6 cellular contexts compared by ENCODE assay signal in genomic region chr22:50303848-50304527, GRCh38. TPM values are rescaled to one million over a fixed set of nuclear protein-coding genes. Genes with fewer than 3 reads are reported as not detected.
DNase-seq lines count a peak whose midpoint lies in the region; ATAC-seq and TF ChIP-seq lines count a peak whose summit lies in the region.

No MANE protein-coding gene starts in this region.

- no peak for TF ChIP-seq CTCF in foreskin keratinocyte (conservative IDR thresholded peaks at IDR 0.05)
- no peak for TF ChIP-seq CTCF in CD8-positive, alpha-beta T cell (IDR thresholded peaks at IDR 0.05)

- no peak overlapping the region for H3K4me3 ChIP-seq in CD8-positive, alpha-beta memory T cell (ENCODE audit: low read length)
- no peak overlapping the region for H3K4me3 ChIP-seq in CD8-positive, alpha-beta T cell (ENCODE audit: low read depth, low read length)

- ATAC-seq in foreskin keratinocyte, result peak; percentile 8
- no peak for ATAC-seq in CD8-positive, alpha-beta T cell

- H3K27ac ChIP-seq in foreskin keratinocyte (peak overlapping the region; percentile 77), temporal lobe (ENCODE audit: low read depth, low read length) (peak overlapping the region; percentile 61)
- no peak overlapping the region for H3K27ac ChIP-seq in CD8-positive, alpha-beta memory T cell (ENCODE audit: low read depth, low read length)
- no peak overlapping the region for H3K27ac ChIP-seq in CD8-positive, alpha-beta T cell (ENCODE audit: low read depth, low read length)

- intact Hi-C loops in CD8-positive, alpha-beta T cell (cut with DNase I, micrococcal nuclease), result no loop called here

- H3K36me3 Mint-ChIP-seq in CD8-positive, alpha-beta memory T cell, result no peaks in the 10 kb centered on the region
- no peaks in the 10 kb centered on the region for H3K36me3 Mint-ChIP-seq in CD8-positive, alpha-beta T cell

- no peaks in the 10 kb centered on the region for H3K36me3 ChIP-seq in CD8-positive, alpha-beta memory T cell (ENCODE audit: insufficient read depth, low read length)
- H3K36me3 ChIP-seq in CD8-positive, alpha-beta T cell (ENCODE audit: insufficient read depth, low read length), result no peaks in the 10 kb centered on the region

- H3K9me3 Mint-ChIP-seq in CD8-positive, alpha-beta memory T cell, result no peaks in the 10 kb centered on the region
- H3K9me3 Mint-ChIP-seq in CD8-positive, alpha-beta T cell, result no peaks in the 10 kb centered on the region

- peaks cover 14 to 19% of the 10 kb centered on the region in 2 donors for H3K27me3 Mint-ChIP-seq in CD8-positive, alpha-beta memory T cell
- peaks cover 14% of the 10 kb centered on the region for H3K27me3 Mint-ChIP-seq in CD8-positive, alpha-beta T cell (ENCODE audit: low read depth)

- POLR2A ChIA-PET in CD8-positive, alpha-beta memory T cell (lab: Charles Lee), result interaction anchor here (0.5 kb wide), 1 partner anchor 65 kb away, joined by 3 read pairs; no protein-coding TSS in a partner anchor
- POLR2A ChIA-PET in CD8-positive, alpha-beta T cell (lab: Charles Lee), result no interaction called here

- H3K27ac Mint-ChIP-seq in CD8-positive, alpha-beta memory T cell, result peak overlapping the region in 1 of 8 donors; percentile 55
- H3K27ac Mint-ChIP-seq in CD8-positive, alpha-beta T cell, result no peak overlapping the region

- peaks cover 42% of the 10 kb centered on the region for H3K4me1 ChIP-seq in foreskin keratinocyte
- H3K4me1 ChIP-seq in CD8-positive, alpha-beta memory T cell (ENCODE audit: insufficient read depth, low read length), result no peaks in the 10 kb centered on the region
- H3K4me1 ChIP-seq in CD8-positive, alpha-beta T cell (ENCODE audit: insufficient read depth, low read length), result peaks cover 11% of the 10 kb centered on the region

- no peaks in the 10 kb centered on the region for H3K27me3 ChIP-seq in foreskin keratinocyte
- H3K27me3 ChIP-seq in CD8-positive, alpha-beta memory T cell (ENCODE audit: insufficient read depth, low read length, poor library complexity, severe bottlenecking), result peaks cover 9% of the 10 kb centered on the region
- H3K27me3 ChIP-seq in CD8-positive, alpha-beta T cell (ENCODE audit: insufficient read depth, low read length), result peaks cover 3% of the 10 kb centered on the region

- no peak overlapping the region for H3K4me3 Mint-ChIP-seq in CD8-positive, alpha-beta memory T cell
- no peak overlapping the region for H3K4me3 Mint-ChIP-seq in CD8-positive, alpha-beta T cell

- DNase-seq in NOMO-1 (lab: John Stamatoyannopoulos, UW; ENCODE audit: unreplicated experiment in 2 of 2) (peak; percentile 65 to 70), foreskin keratinocyte (peak in 1 of 2 donors; percentile 19), NCI-H1417 treated with DMSO at 0.1 percent for 48 hours (lab: John Stamatoyannopoulos, UW) (no peak)
- no peak for DNase-seq in CD8-positive, alpha-beta memory T cell
- DNase-seq in CD8-positive, alpha-beta T cell, result no peak

- H3K4me1 Mint-ChIP-seq in CD8-positive, alpha-beta memory T cell, result peaks cover 0 to 10% (median 2%) of the 10 kb centered on the region in 3 donors
- H3K4me1 Mint-ChIP-seq in CD8-positive, alpha-beta T cell (ENCODE audit: low read depth), result peaks cover 7% of the 10 kb centered on the region

- H3K9me3 ChIP-seq in CD8-positive, alpha-beta memory T cell (ENCODE audit: low read length), result no peaks in the 10 kb centered on the region
- no peaks in the 10 kb centered on the region for H3K9me3 ChIP-seq in CD8-positive, alpha-beta T cell (ENCODE audit: low read length)

- CTCF ChIA-PET in CD8-positive, alpha-beta memory T cell (lab: Charles Lee), result interaction anchor here (1.1 kb wide), 1 partner anchor 28 kb away, joined by 4 read pairs; no protein-coding TSS in a partner anchor
- CTCF ChIA-PET in CD8-positive, alpha-beta T cell (lab: Charles Lee), result no interaction called here

RNA-seq across cellular contexts. Expression of gene PLXNB2, which starts 3.5 kb away (rescaled TPM):
- total RNA-seq in foreskin keratinocyte (109 TPM in 2 replicates), temporal lobe (52.4 TPM)
- polyA plus RNA-seq in foreskin keratinocyte, result 81.8 and 96.0 TPM in 2 replicates
- total RNA-seq in CD8-positive, alpha-beta memory T cell, result 10 to 100 TPM; 13.4 to 14.4 TPM
- 0.17 TPM for polyA plus RNA-seq in CD8-positive, alpha-beta memory T cell
- total RNA-seq in CD8-positive, alpha-beta T cell, result 1 to 10 TPM; 6.3 to 8.1 TPM

RNA-seq across cellular contexts. Expression of gene DENND6B, which starts 22.8 kb away (rescaled TPM):
- total RNA-seq in foreskin keratinocyte (0.42 and 0.54 TPM in 2 replicates), temporal lobe (17.2 TPM)
- polyA plus RNA-seq in foreskin keratinocyte, result 0.45 and 1.0 TPM in 2 replicates
- 1 to 10 TPM; 3.9 to 4.3 TPM for total RNA-seq in CD8-positive, alpha-beta memory T cell
- 0.67 TPM for polyA plus RNA-seq in CD8-positive, alpha-beta memory T cell
- total RNA-seq in CD8-positive, alpha-beta T cell, result 1 to 10 TPM; 3.0 to 3.1 TPM

RNA-seq across cellular contexts. Expression of gene MAPK11, which starts 33.8 kb away (rescaled TPM):
- total RNA-seq in foreskin keratinocyte, result 4.6 and 6.3 TPM in 2 replicates
- 6.1 and 8.5 TPM in 2 replicates for polyA plus RNA-seq in foreskin keratinocyte
- 16.0 TPM for total RNA-seq in temporal lobe
- 10 to 100 TPM; 12.8 to 13.2 TPM for total RNA-seq in CD8-positive, alpha-beta memory T cell
- 0.28 TPM for polyA plus RNA-seq in CD8-positive, alpha-beta memory T cell
- 1 to 10 TPM; 1.9 to 2.1 TPM for total RNA-seq in CD8-positive, alpha-beta T cell

RNA-seq across cellular contexts. Expression of gene PPP6R2, which starts 39.1 kb away (rescaled TPM):
- 34.2 and 34.7 TPM in 2 replicates for total RNA-seq in foreskin keratinocyte
- polyA plus RNA-seq in foreskin keratinocyte, result 25.7 and 26.2 TPM in 2 replicates
- total RNA-seq in temporal lobe, result 48.7 TPM
- total RNA-seq in CD8-positive, alpha-beta memory T cell, result 10 to 100 TPM; 49.7 to 55.9 TPM
- polyA plus RNA-seq in CD8-positive, alpha-beta memory T cell, result 34.2 TPM
- total RNA-seq in CD8-positive, alpha-beta T cell, result 10 to 100 TPM; 46.2 to 46.5 TPM

RNA-seq across cellular contexts. Expression of gene MAPK12, which starts 42.5 kb away (rescaled TPM):
- 13.8 and 20.4 TPM in 2 replicates for total RNA-seq in foreskin keratinocyte
- polyA plus RNA-seq in foreskin keratinocyte, result 15.0 and 25.3 TPM in 2 replicates
- total RNA-seq in temporal lobe, result 11.6 TPM
- 1 to 10 TPM; 9.3 to 9.7 TPM for total RNA-seq in CD8-positive, alpha-beta memory T cell
- 0.03 TPM for polyA plus RNA-seq in CD8-positive, alpha-beta memory T cell
- 1 to 10 TPM; 1.1 to 1.5 TPM for total RNA-seq in CD8-positive, alpha-beta T cell

Comparison
In these comparisons a context has a peak if more than half of its experiments do, and no peak if none do; other contexts are left out.
1. DNase-seq: peak in NOMO-1 (2 of 2); none in NCI-H1417 treated with DMSO at 0.1 percent for 48 hours (single experiment), CD8-positive, alpha-beta memory T cell (0 of 5) and CD8-positive, alpha-beta T cell (0 of 7).
2. H3K27ac ChIP-seq: peak in foreskin keratinocyte (single experiment) and temporal lobe (single experiment); none in CD8-positive, alpha-beta memory T cell (single experiment) and CD8-positive, alpha-beta T cell (single experiment).